ENCODE assay signal across 36 cellular contexts in the genomic region with DNA sequence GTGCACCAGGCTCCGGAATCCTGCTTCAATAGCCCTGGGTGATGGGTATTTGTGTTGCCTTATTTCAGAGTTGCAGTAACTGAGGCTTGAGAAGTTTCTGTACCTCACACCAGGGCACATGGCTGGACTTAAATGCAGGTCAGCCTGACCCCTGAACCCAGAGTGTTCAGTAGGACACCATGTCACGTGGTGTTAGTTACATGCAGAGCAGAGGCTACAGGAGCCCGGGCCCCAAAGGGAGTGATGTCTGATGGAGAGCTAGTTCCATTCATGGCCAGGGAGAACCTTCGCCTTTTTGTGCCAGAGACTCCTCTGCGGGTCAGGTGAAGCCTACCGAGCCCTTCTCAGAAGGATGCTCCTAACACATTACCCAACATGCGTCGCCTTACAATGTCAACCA.
"Had no signal": no experiment of that assay in that cellular context is flagged by ENCODE, and none has a peak within 500 bp of the region (broad histone marks: within the 10 kb centered on the region; RNA-seq: fewer than 3 reads in every experiment).

No MANE protein-coding gene starts in this region.

- H3K27me3 Mint-ChIP-seq: activated B cell treated with CpG ODN at 0.5 μM for 24 hours; dendritic cell treated with granulocyte-macrophage colony-stimulating factor and Interleukin-4, amounts not matched to agents 40 ng/mL and 50 ng/mL, for 4 days had no signal

- FAIRE-seq: frontal cortex had no signal

- H3K4me1 ChIP-seq: ascending aorta, breast epithelium had no signal

- ATAC-seq: activated CD4-positive, CD25-positive, alpha-beta regulatory T cell treated with anti-CD3 and anti-CD28 coated beads, Interleukin-2, amount 50 U/mL, for 24 hours; activated CD8-positive, alpha-beta memory T cell treated with anti-CD3 and anti-CD28 coated beads, Interleukin-2, amount 10 ng/mL, durations not matched to agents 7 days and 5 days; activated CD8-positive, alpha-beta T cell treated with anti-CD3 and anti-CD28 coated beads, Interleukin-2, amount 10 ng/mL, durations not matched to agents 7 days and 5 days; activated naive CD4-positive, alpha-beta T cell treated with anti-CD3 and anti-CD28 coated beads, Interleukin-2, amount 50 U/mL, for 72 hours; activated T-cell treated with anti-CD3 and anti-CD28 coated beads, Interleukin-2, amount 50 U/mL, for 72 hours; esophagus mucosa; T-helper 17 cell had no signal

- DNase-seq: activated B cell treated with CpG ODN at 0.5 μM for 24 hours; activated CD4-positive, alpha-beta T cell treated with anti-CD3 and anti-CD28 coated beads for 48 hours; activated CD4-positive, alpha-beta T cell treated with anti-CD3 and anti-CD28 coated beads, Interleukin-2, amount 50 U/mL, for 1 hour; activated CD4-positive, alpha-beta T cell treated with anti-CD3 and anti-CD28 coated beads, Interleukin-2, amount 50 U/mL, for 48 hours; activated CD8-positive, alpha-beta memory T cell treated with anti-CD3 and anti-CD28 coated beads, Interleukin-2, amount 10 ng/mL, durations not matched to agents 7 days and 5 days; activated CD8-positive, alpha-beta memory T cell treated with anti-CD3 and anti-CD28 coated beads, Interleukin-2, amount 50 U/mL, for 4 hours; activated CD8-positive, alpha-beta T cell treated with anti-CD3 and anti-CD28 coated beads, Interleukin-2, amount 10 ng/mL, durations not matched to agents 7 days and 5 days; activated gamma-delta T cell; activated naive CD4-positive, alpha-beta T cell; activated naive CD4-positive, alpha-beta T cell treated with anti-CD3 and anti-CD28 coated beads, Interleukin-2, amount 10 ng/mL, durations not matched to agents 7 days and 5 days; activated naive CD8-positive, alpha-beta T cell treated with anti-CD3 and anti-CD28 coated beads, Interleukin-2, amount 10 ng/mL, durations not matched to agents 7 days and 5 days; activated T-cell treated with anti-CD3 and anti-CD28 coated beads for 4 hours; activated T-cell treated with anti-CD3 and anti-CD28 coated beads, Interleukin-2, amount 50 U/mL, for 24 hours; activated T-cell treated with anti-CD3 and anti-CD28 coated beads, Interleukin-2, amount 50 U/mL, for 72 hours; central memory CD4-positive, alpha-beta T cell; cerebellar nuclear complex; dorsolateral prefrontal cortex; effector memory CD4-positive, alpha-beta T cell; endodermal cell; foreskin fibroblast; head of caudate nucleus; T-helper 1 cell; T-helper 17 cell; T1000; WERI-Rb-1 had no signal

- H3K36me3 ChIP-seq: ascending aorta, breast epithelium, cardiac muscle cell, WERI-Rb-1 had no signal

- H3K27me3 ChIP-seq: ascending aorta, cardiac muscle cell had no signal

- H3K9me3 ChIP-seq: ascending aorta, breast epithelium had no signal

- H3K27ac ChIP-seq: ascending aorta, breast epithelium, cardiac muscle cell, coronary artery, dorsolateral prefrontal cortex, WERI-Rb-1 had no signal

- H3K4me1 Mint-ChIP-seq: activated B cell treated with CpG ODN at 0.5 μM for 24 hours, brain, endodermal cell had no signal

- H3K9me3 Mint-ChIP-seq: activated B cell treated with CpG ODN at 0.5 μM for 24 hours; activated naive CD4-positive, alpha-beta T cell treated with anti-CD3 and anti-CD28 coated beads, Interleukin-2, amount 10 ng/mL, durations not matched to agents 7 days and 5 days; activated naive CD4-positive, alpha-beta T cell treated with anti-CD3 and anti-CD28 coated beads, Interleukin-2, amount 50 U/mL, for 72 hours; activated naive CD8-positive, alpha-beta T cell treated with anti-CD3 and anti-CD28 coated beads, Interleukin-2, amount 10 ng/mL, durations not matched to agents 7 days and 5 days; activated T-cell treated with anti-CD3 and anti-CD28 coated beads, Interleukin-2, amount 50 U/mL, for 24 hours; activated T-cell treated with anti-CD3 and anti-CD28 coated beads, Interleukin-2, amount 50 U/mL, for 72 hours; dendritic cell treated with granulocyte-macrophage colony-stimulating factor and Interleukin-4, amounts not matched to agents 40 ng/mL and 50 ng/mL, for 4 days; endodermal cell; T-helper 2 cell treated with Interferon-gamma antibody and Interleukin-4, amounts not matched to agents 5 μg/mL and 100 μg/mL, for 36 hours had no signal

- H3K36me3 Mint-ChIP-seq: activated CD8-positive, alpha-beta memory T cell treated with anti-CD3 and anti-CD28 coated beads, Interleukin-2, amount 10 ng/mL, durations not matched to agents 7 days and 5 days; activated naive CD4-positive, alpha-beta T cell treated with anti-CD3 and anti-CD28 coated beads, Interleukin-2, amount 10 ng/mL, durations not matched to agents 7 days and 5 days; activated naive CD4-positive, alpha-beta T cell treated with anti-CD3 and anti-CD28 coated beads, Interleukin-2, amount 50 U/mL, for 72 hours; activated naive CD8-positive, alpha-beta T cell treated with anti-CD3 and anti-CD28 coated beads, Interleukin-2, amount 10 ng/mL, durations not matched to agents 7 days and 5 days; brain had no signal

- H3K27ac Mint-ChIP-seq: activated B cell treated with CpG ODN at 0.5 μM for 24 hours; activated CD8-positive, alpha-beta memory T cell treated with anti-CD3 and anti-CD28 coated beads, Interleukin-2, amount 10 ng/mL, durations not matched to agents 7 days and 5 days; activated naive CD4-positive, alpha-beta T cell treated with anti-CD3 and anti-CD28 coated beads, Interleukin-2, amount 10 ng/mL, durations not matched to agents 7 days and 5 days; activated T-cell treated with anti-CD3 and anti-CD28 coated beads, Interleukin-2, amount 50 U/mL, for 24 hours; activated T-cell treated with anti-CD3 and anti-CD28 coated beads, Interleukin-2, amount 50 U/mL, for 72 hours; brain; dendritic cell treated with granulocyte-macrophage colony-stimulating factor and Interleukin-4, amounts not matched to agents 40 ng/mL and 50 ng/mL, for 4 days; endodermal cell; T-helper 17 cell; T-helper 2 cell treated with Interferon-gamma antibody and Interleukin-4, amounts not matched to agents 5 μg/mL and 100 μg/mL, for 36 hours had no signal

- H3K4me3 ChIP-seq: ascending aorta, breast epithelium, cardiac muscle cell, coronary artery, dorsolateral prefrontal cortex had no signal

- H3K4me3 Mint-ChIP-seq: activated B cell treated with CpG ODN at 0.5 μM for 24 hours; activated CD8-positive, alpha-beta memory T cell treated with anti-CD3 and anti-CD28 coated beads, Interleukin-2, amount 10 ng/mL, durations not matched to agents 7 days and 5 days; activated CD8-positive, alpha-beta T cell treated with anti-CD3 and anti-CD28 coated beads, Interleukin-2, amount 10 ng/mL, durations not matched to agents 7 days and 5 days; activated naive CD4-positive, alpha-beta T cell treated with anti-CD3 and anti-CD28 coated beads, Interleukin-2, amount 10 ng/mL, durations not matched to agents 7 days and 5 days; activated naive CD8-positive, alpha-beta T cell treated with anti-CD3 and anti-CD28 coated beads, Interleukin-2, amount 10 ng/mL, durations not matched to agents 7 days and 5 days; activated T-cell treated with anti-CD3 and anti-CD28 coated beads, Interleukin-2, amount 50 U/mL, for 24 hours; activated T-cell treated with anti-CD3 and anti-CD28 coated beads, Interleukin-2, amount 50 U/mL, for 72 hours; brain; dendritic cell treated with granulocyte-macrophage colony-stimulating factor and Interleukin-4, amounts not matched to agents 40 ng/mL and 50 ng/mL, for 4 days; endodermal cell; T-helper 17 cell; T-helper 2 cell treated with Interferon-gamma antibody and Interleukin-4, amounts not matched to agents 5 μg/mL and 100 μg/mL, for 36 hours had no signal
